1 cellular context compared by ENCODE assay signal in the genomic region with DNA sequence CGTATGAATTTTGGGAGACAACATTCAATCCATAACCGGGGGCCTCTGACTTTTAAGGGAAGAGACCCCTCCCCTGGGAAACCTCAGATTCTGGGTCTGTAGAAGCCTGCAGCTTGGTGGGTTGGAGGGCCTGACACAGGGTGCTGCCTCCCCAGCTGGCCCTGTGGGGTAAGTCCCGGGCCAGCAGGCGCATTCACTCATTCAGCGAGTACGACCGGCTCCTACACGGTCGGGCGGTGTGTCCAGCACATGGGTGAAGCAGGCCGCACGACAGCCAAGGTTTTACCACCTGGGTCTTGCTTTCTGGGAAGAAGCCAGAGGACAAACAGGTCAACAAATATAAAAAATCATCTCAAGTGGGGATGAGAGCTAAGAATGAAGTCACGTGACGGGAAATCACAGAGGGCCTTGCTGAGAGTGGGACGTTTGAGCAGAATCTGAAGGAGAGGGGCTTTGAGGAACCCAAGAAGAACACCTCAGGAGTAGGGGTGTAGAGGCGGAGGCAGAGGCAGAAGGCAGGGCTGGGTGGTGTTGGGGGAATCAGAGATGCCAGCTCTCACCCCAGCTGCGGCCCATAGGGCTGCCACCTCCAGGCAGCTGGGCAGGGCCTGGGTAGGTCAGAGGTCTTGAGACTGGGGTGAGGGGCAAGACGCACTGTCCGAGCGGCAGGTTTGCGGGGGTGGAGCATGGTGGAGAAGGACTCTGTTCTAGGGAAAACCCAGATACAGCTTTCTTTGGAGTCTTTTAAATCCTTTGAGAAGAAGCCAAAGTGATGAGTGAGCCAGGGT.
TF ChIP-seq lines count a peak whose summit lies in the region.

No MANE protein-coding gene starts in this region.

TF ChIP-seq in IMR-90, 13 proteins besides CTCF, POLR2A, EP300 and RAD21:
- TF ChIP-seq FOS (IDR thresholded peaks at IDR 0.05; ENCODE audit: low read depth, low read length), result no peak
- TF ChIP-seq CHD1 (IDR thresholded peaks at IDR 0.05; ENCODE audit: low read depth, low read length), result no peak
- TF ChIP-seq MAFK (IDR thresholded peaks at IDR 0.05; ENCODE audit: low read depth, low read length), result no peak
- no peak for TF ChIP-seq RFX5 (IDR thresholded peaks at IDR 0.05; ENCODE audit: low read depth, low read length)
- no peak for TF ChIP-seq MXI1 (IDR thresholded peaks at IDR 0.05; ENCODE audit: borderline replicate concordance, low read depth, low read length)
- TF ChIP-seq BHLHE40 (IDR thresholded peaks at IDR 0.05; ENCODE audit: low read depth, low read length), result no peak
- no peak for TF ChIP-seq SMC3 (IDR thresholded peaks at IDR 0.05; ENCODE audit: low read depth, low read length)
- no peak for TF ChIP-seq CEBPB (IDR thresholded peaks at IDR 0.05; ENCODE audit: low read depth, low read length)
